ENCODE assay signal across 8 cellular contexts in genomic region chr10:30999084-30999712, GRCh38. TPM values are rescaled to one million over a fixed set of nuclear protein-coding genes. Genes with fewer than 3 reads are reported as not detected.
DNase-seq lines count a peak whose midpoint lies in the region; ATAC-seq and TF ChIP-seq lines count a peak whose summit lies in the region.

No MANE protein-coding gene starts in this region.

- H3K4me2 ChIP-seq in OCI-LY3 (ENCODE audit: low read length), result peak overlapping the region; percentile 42
- peak overlapping the region; percentile 58 for H3K4me2 ChIP-seq in osteoblast (ENCODE audit: insufficient read depth, low read length)

- H4K20me1 ChIP-seq in OCI-LY3 (ENCODE audit: insufficient read depth, low read length), result no peaks in the 10 kb centered on the region
- H4K20me1 ChIP-seq in osteoblast (ENCODE audit: insufficient read depth, low read length), result no peaks in the 10 kb centered on the region

- DNase-seq in GF-D8 (lab: John Stamatoyannopoulos, UW) (peak; percentile 94), osteoblast (ENCODE audit: insufficient read length, low spot score, missing footprints) (peak; percentile 61), UCSD-AML1 (lab: John Stamatoyannopoulos, UW; ENCODE audit: unreplicated experiment) (no peak), hepatic stellate cell (ENCODE audit: low spot score) (no peak)
- no peak for DNase-seq in effector memory CD4-positive, alpha-beta T cell

- peaks cover 7% of the 10 kb centered on the region for H3K36me3 ChIP-seq in OCI-LY3 (replicated peaks; ENCODE audit: low read depth, low read length)
- H3K36me3 ChIP-seq in effector memory CD4-positive, alpha-beta T cell (ENCODE audit: control insufficient read depth, insufficient read depth, low read length), result no peaks in the 10 kb centered on the region
- H3K36me3 ChIP-seq in osteoblast (ENCODE audit: insufficient read depth, low read length), result no peaks in the 10 kb centered on the region

- H3K79me2 ChIP-seq in OCI-LY3 (ENCODE audit: low read length) (no peaks in the 10 kb centered on the region), osteoblast (ENCODE audit: insufficient read depth, low read length) (peaks cover 12% of the 10 kb centered on the region)

- H2AFZ ChIP-seq in OCI-LY3 (ENCODE audit: low read depth, low read length) (no peak overlapping the region), osteoblast (ENCODE audit: low read length) (peak overlapping the region; percentile 77)

- TF ChIP-seq CTCF in OCI-LY3 (IDR thresholded peaks at IDR 0.05; ENCODE audit: low read depth, low read length), result no peak
- TF ChIP-seq CTCF in osteoblast (IDR thresholded peaks at IDR 0.05; ENCODE audit: extremely low read depth, low read depth, low read length), result no peak

- H3K27ac ChIP-seq in OCI-LY3 (ENCODE audit: low read length) (peak overlapping the region; percentile 0; the same call in 1 of the 2 replicates), osteoblast (ENCODE audit: low read depth, low read length) (peak overlapping the region; percentile 67)
- no peak overlapping the region for H3K27ac ChIP-seq in effector memory CD4-positive, alpha-beta T cell (ENCODE audit: insufficient read depth, low read length, poor library complexity, severe bottlenecking)

- H3K9me3 ChIP-seq in OCI-LY3 (ENCODE audit: insufficient read depth, low read length) (peaks cover 11% of the 10 kb centered on the region), osteoblast (ENCODE audit: low read depth, low read length) (no peaks in the 10 kb centered on the region)
- H3K9me3 ChIP-seq in effector memory CD4-positive, alpha-beta T cell (ENCODE audit: control insufficient read depth, low read length), result no peaks in the 10 kb centered on the region

- no peak overlapping the region for H3K9ac ChIP-seq in OCI-LY3 (ENCODE audit: low read length)

- H3K4me1 ChIP-seq in OCI-LY3 (ENCODE audit: low read length), result peaks cover 41% of the 10 kb centered on the region
- H3K4me1 ChIP-seq in effector memory CD4-positive, alpha-beta T cell (ENCODE audit: control insufficient read depth, insufficient read depth, low read length, poor library complexity, severe bottlenecking), result peaks cover 3% of the 10 kb centered on the region
- H3K4me1 ChIP-seq in osteoblast (ENCODE audit: insufficient read depth, low read length), result peaks cover 19% of the 10 kb centered on the region

- no peaks in the 10 kb centered on the region for H3K27me3 ChIP-seq in OCI-LY3 (ENCODE audit: low read depth, low read length)
- no peaks in the 10 kb centered on the region for H3K27me3 ChIP-seq in effector memory CD4-positive, alpha-beta T cell (replicated peaks; ENCODE audit: control insufficient read depth, insufficient read depth, low read length, poor library complexity, severe bottlenecking)
- no peaks in the 10 kb centered on the region for H3K27me3 ChIP-seq in osteoblast (ENCODE audit: insufficient read depth, low read length)

- H3K4me3 ChIP-seq in OCI-LY3 (ENCODE audit: low read length) (peak overlapping the region; percentile 25), osteoblast (ENCODE audit: insufficient read depth, low read length) (no peak overlapping the region)
- H3K4me3 ChIP-seq in effector memory CD4-positive, alpha-beta T cell (ENCODE audit: insufficient read depth, low read depth, low read length, poor library complexity, severe bottlenecking), result peak overlapping the region; percentile 13

- no peak for ATAC-seq in HG02884 (IDR thresholded peaks at IDR 0.05; ENCODE audit: unreplicated experiment)
- ATAC-seq in GM18511 (IDR thresholded peaks at IDR 0.05; ENCODE audit: unreplicated experiment), result no peak

RNA-seq across cellular contexts. Expression of gene ZNF438, which starts 32.5 kb away (rescaled TPM):
- 4.3 and 5.0 TPM in 2 replicates for total RNA-seq in osteoblast

Comparison
In these comparisons a context has a peak if more than half of its experiments do, and no peak if none do; other contexts are left out.
1. DNase-seq: peak in GF-D8 (single experiment) and osteoblast (single experiment); none in effector memory CD4-positive, alpha-beta T cell (0 of 3), UCSD-AML1 (single experiment) and hepatic stellate cell (single experiment).